1 cellular context compared by ENCODE assay signal in genomic region chr9:85741112-85741874, GRCh38.
TF ChIP-seq lines count a peak whose summit lies in the region.

No MANE protein-coding gene starts in this region.

TF ChIP-seq in HepG2, 621 proteins besides CTCF, POLR2A, EP300 and RAD21 (continued from another document and continues in another):
- TF ChIP-seq, protein P1, sequence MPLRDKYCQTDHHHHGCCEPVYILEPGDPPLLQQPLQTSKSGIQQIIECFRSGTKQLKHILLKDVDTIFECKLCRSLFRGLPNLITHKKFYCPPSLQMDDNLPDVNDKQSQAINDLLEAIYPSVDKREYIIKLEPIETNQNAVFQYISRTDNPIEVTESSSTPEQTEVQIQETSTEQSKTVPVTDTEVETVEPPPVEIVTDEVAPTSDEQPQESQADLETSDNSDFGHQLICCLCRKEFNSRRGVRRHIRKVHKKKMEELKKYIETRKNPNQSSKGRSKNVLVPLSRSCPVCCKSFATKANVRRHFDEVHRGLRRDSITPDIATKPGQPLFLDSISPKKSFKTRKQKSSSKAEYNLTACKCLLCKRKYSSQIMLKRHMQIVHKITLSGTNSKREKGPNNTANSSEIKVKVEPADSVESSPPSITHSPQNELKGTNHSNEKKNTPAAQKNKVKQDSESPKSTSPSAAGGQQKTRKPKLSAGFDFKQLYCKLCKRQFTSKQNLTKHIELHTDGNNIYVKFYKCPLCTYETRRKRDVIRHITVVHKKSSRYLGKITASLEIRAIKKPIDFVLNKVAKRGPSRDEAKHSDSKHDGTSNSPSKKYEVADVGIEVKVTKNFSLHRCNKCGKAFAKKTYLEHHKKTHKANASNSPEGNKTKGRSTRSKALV (CRISPR knock-in tag; IDR thresholded peaks at IDR 0.05) = no peak
- TF ChIP-seq, protein P2, sequence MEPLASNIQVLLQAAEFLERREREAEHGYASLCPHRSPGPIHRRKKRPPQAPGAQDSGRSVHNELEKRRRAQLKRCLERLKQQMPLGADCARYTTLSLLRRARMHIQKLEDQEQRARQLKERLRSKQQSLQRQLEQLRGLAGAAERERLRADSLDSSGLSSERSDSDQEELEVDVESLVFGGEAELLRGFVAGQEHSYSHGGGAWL (CRISPR knock-in tag; IDR thresholded peaks at IDR 0.05) = no peak
- TF ChIP-seq NFATC3 (CRISPR knock-in tag; IDR thresholded peaks at IDR 0.05) (no peak), YY1 (IDR thresholded peaks at IDR 0.05; ENCODE audit: insufficient read depth, insufficient replicate concordance, low read depth, low read length) (no peak), MLXIP (CRISPR knock-in tag; IDR thresholded peaks at IDR 0.05; ENCODE audit: borderline replicate concordance) (no peak), ZBTB1 (CRISPR knock-in tag; IDR thresholded peaks at IDR 0.05; ENCODE audit: borderline replicate concordance) (no peak), ZNF232 (CRISPR knock-in tag; IDR thresholded peaks at IDR 0.05; ENCODE audit: borderline replicate concordance) (peak; percentile 86; the same call in 1 of the 2 replicates), ZFP37 (CRISPR knock-in tag; IDR thresholded peaks at IDR 0.05; ENCODE audit: borderline replicate concordance) (no peak), HNF4A (CRISPR knock-in tag; IDR thresholded peaks at IDR 0.05) (no peak), HMG20A (CRISPR knock-in tag; IDR thresholded peaks at IDR 0.05; ENCODE audit: borderline replicate concordance) (no peak), ZNF749 (CRISPR knock-in tag; IDR thresholded peaks at IDR 0.05; ENCODE audit: borderline replicate concordance) (no peak), JDP2 (CRISPR knock-in tag; IDR thresholded peaks at IDR 0.05; ENCODE audit: borderline replicate concordance) (no peak), ARID2 (CRISPR knock-in tag; IDR thresholded peaks at IDR 0.05; ENCODE audit: borderline replicate concordance) (no peak), SPEN (CRISPR knock-in tag; IDR thresholded peaks at IDR 0.05; ENCODE audit: low read depth) (no peak), GATA4 (IDR thresholded peaks at IDR 0.05; ENCODE audit: borderline replicate concordance, low read depth) (no peak), POLR2AphosphoS5 (IDR thresholded peaks at IDR 0.05; ENCODE audit: low read depth, low read length) (no peak), MYNN (CRISPR knock-in tag; IDR thresholded peaks at IDR 0.05; ENCODE audit: low read depth) (no peak), RXRA (CRISPR knock-in tag; IDR thresholded peaks at IDR 0.05) (no peak; the same call in 1 of the 2 replicates), XRCC5 (optimal IDR thresholded peaks at IDR 0.05; ENCODE audit: low read length) (no peak), FOXK2 (IDR thresholded peaks at IDR 0.05) (no peak), ZNF383 (CRISPR knock-in tag; IDR thresholded peaks at IDR 0.05; ENCODE audit: borderline replicate concordance) (0 out of 2 replicates have a peak, but pooled peaks have one; percentile 64), BCL3 (CRISPR knock-in tag; IDR thresholded peaks at IDR 0.05) (no peak; the same call in 1 of the 2 replicates), HDAC1 (CRISPR knock-in tag; IDR thresholded peaks at IDR 0.05) (0 out of 2 replicates have a peak, but pooled peaks have one; percentile 36), ZNF558 (CRISPR knock-in tag; IDR thresholded peaks at IDR 0.05; ENCODE audit: borderline replicate concordance) (no peak; the same call in 1 of the 2 replicates), ARID5B (CRISPR knock-in tag; IDR thresholded peaks at IDR 0.05) (0 out of 2 replicates have a peak, but pooled peaks have one; percentile 3), SCMH1 (CRISPR knock-in tag; IDR thresholded peaks at IDR 0.05; ENCODE audit: borderline replicate concordance) (no peak), ZNF792 (CRISPR knock-in tag; IDR thresholded peaks at IDR 0.05) (no peak), ZNF781 (CRISPR knock-in tag; IDR thresholded peaks at IDR 0.05; ENCODE audit: borderline replicate concordance, not compliant biosample characterization) (no peak), NR2F6 (IDR thresholded peaks at IDR 0.05) (no peak), NR2F6 (CRISPR knock-in tag; IDR thresholded peaks at IDR 0.05) (no peak), ZKSCAN8 (CRISPR knock-in tag; IDR thresholded peaks at IDR 0.05; ENCODE audit: borderline replicate concordance) (no peak), GABPA (IDR thresholded peaks at IDR 0.05; ENCODE audit: low read depth, low read length) (no peak), GABPA (CRISPR knock-in tag; IDR thresholded peaks at IDR 0.05; ENCODE audit: low read depth) (no peak), ZNF891 (CRISPR knock-in tag; IDR thresholded peaks at IDR 0.05) (peak; percentile 68), PCBP1 (IDR thresholded peaks at IDR 0.05; ENCODE audit: borderline replicate concordance, low read depth, low read length) (no peak), ZNF766 (CRISPR knock-in tag; IDR thresholded peaks at IDR 0.05; ENCODE audit: borderline replicate concordance) (no peak), CEBPB (IDR thresholded peaks at IDR 0.05; ENCODE audit: borderline replicate concordance, low read depth, low read length) (peak; percentile 59), MAX (IDR thresholded peaks at IDR 0.05) (no peak; the same call in 1 of the 2 replicates), MTA3 (CRISPR knock-in tag; IDR thresholded peaks at IDR 0.05) (no peak), MED8 (CRISPR knock-in tag; IDR thresholded peaks at IDR 0.05; ENCODE audit: insufficient replicate concordance) (no peak), NAIF1 (CRISPR knock-in tag; IDR thresholded peaks at IDR 0.05; ENCODE audit: borderline replicate concordance) (no peak), ZBED4 (CRISPR knock-in tag; IDR thresholded peaks at IDR 0.05; ENCODE audit: borderline replicate concordance) (peak; percentile 21; the same call in 1 of the 2 replicates), FOXM1 (CRISPR knock-in tag; IDR thresholded peaks at IDR 0.05) (no peak), U2AF1 (optimal IDR thresholded peaks at IDR 0.05; ENCODE audit: low read depth, low read length) (no peak), ZNF333 (CRISPR knock-in tag; IDR thresholded peaks at IDR 0.05; ENCODE audit: borderline replicate concordance) (no peak), BHLHE40 (IDR thresholded peaks at IDR 0.05; ENCODE audit: low read length) (no peak)
- TF ChIP-seq, protein P3, sequence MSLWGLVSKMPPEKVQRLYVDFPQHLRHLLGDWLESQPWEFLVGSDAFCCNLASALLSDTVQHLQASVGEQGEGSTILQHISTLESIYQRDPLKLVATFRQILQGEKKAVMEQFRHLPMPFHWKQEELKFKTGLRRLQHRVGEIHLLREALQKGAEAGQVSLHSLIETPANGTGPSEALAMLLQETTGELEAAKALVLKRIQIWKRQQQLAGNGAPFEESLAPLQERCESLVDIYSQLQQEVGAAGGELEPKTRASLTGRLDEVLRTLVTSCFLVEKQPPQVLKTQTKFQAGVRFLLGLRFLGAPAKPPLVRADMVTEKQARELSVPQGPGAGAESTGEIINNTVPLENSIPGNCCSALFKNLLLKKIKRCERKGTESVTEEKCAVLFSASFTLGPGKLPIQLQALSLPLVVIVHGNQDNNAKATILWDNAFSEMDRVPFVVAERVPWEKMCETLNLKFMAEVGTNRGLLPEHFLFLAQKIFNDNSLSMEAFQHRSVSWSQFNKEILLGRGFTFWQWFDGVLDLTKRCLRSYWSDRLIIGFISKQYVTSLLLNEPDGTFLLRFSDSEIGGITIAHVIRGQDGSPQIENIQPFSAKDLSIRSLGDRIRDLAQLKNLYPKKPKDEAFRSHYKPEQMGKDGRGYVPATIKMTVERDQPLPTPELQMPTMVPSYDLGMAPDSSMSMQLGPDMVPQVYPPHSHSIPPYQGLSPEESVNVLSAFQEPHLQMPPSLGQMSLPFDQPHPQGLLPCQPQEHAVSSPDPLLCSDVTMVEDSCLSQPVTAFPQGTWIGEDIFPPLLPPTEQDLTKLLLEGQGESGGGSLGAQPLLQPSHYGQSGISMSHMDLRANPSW (CRISPR knock-in tag; IDR thresholded peaks at IDR 0.05; ENCODE audit: borderline replicate concordance) = no peak
- TF ChIP-seq, protein P4, sequence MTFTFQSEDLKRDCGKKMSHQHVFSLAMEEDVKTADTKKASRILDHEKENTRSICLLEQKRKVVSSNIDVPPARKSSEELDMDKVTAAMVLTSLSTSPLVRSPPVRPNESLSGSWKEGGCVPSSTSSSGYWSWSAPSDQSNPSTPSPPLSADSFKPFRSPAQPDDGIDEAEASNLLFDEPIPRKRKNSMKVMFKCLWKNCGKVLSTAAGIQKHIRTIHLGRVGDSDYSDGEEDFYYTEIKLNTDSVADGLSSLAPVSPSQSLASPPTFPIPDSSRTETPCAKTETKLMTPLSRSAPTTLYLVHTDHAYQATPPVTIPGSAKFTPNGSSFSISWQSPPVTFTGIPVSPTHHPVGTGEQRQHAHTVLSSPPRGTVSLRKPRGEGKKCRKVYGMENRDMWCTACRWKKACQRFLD (CRISPR knock-in tag; IDR thresholded peaks at IDR 0.05; ENCODE audit: borderline replicate concordance) = no peak
